ENCODE assay signal across 11 cellular contexts in the genomic region with DNA sequence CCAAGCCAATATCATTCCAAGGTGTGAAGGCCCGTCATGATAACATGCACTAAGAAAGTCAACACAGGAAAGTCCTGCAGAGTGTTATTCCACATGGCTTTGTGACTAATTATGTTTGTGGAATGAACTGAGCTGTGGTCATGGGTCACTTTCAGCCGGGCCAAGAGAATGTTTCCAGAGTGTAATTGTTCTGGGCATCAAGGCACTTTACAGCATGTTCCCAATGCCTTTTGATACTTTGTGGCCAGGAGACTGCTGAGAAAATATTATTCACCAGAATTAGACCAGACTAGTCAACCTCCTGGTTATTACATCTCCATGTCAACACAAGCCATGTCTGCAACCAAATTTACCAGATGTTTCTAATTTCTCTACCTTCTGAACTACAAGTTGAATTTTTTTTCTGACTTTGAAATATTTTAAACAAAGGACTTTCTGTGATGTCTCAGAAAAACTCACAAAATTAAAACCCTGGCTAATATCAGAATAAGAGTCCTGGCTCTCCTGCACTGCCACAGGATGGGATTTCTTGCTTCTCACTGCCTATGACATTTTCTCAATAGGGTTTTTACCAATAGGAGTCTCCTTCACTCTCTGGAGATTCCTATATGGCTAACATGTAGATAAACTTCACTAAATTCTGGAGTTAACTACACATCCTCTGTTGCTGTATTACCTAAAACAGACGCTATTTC.
DNase-seq lines count a peak whose midpoint lies in the region; ATAC-seq, FAIRE-seq and TF ChIP-seq lines count a peak whose summit lies in the region.
"Had no signal": no experiment of that assay in that cellular context is flagged by ENCODE, and none has a peak within 500 bp of the region (broad histone marks: within the 10 kb centered on the region; RNA-seq: fewer than 3 reads in every experiment).

No MANE protein-coding gene starts in this region.

- peak; percentile 99 for DNase-seq in LHCN-M2 (ENCODE audit: low read depth)
- peak; percentile 75 to 79 for DNase-seq in lung microvascular endothelial cell (ENCODE audit: low read depth in 2 of 2)
- DNase-seq in thyroid gland, result peak; percentile 7 to 9
- no peak for DNase-seq in spleen
- no peak for DNase-seq in germinal center (ENCODE audit: low spot score)
- DNase-seq in effector memory CD8-positive, alpha-beta T cell, result no peak
- no peak for DNase-seq in activated T-cell treated with anti-CD3 and anti-CD28 coated beads, Interleukin-2, amount 50 U/mL, for 48 hours
- DNase-seq: small intestine; stimulated activated naive CD8-positive, alpha-beta T cell treated with anti-CD3 and anti-CD28 coated beads, Interleukin-15, Interleukin-2, amounts not matched to agents 100 U/mL and 50 U/mL, for 24 hours had no signal

- TF ChIP-seq POLR2A in thyroid gland (IDR thresholded peaks at IDR 0.05) (no peak), spleen (IDR thresholded peaks at IDR 0.05) (no peak)

- peak; percentile 98 for FAIRE-seq in endometrium (lab: Jason Lieb, UNC)

- no peaks in the 10 kb centered on the region for H3K36me3 ChIP-seq in thyroid gland
- H3K36me3 ChIP-seq in spleen, result no peaks in the 10 kb centered on the region
- H3K36me3 ChIP-seq: adrenal gland had no signal

- H3K4me1 Mint-ChIP-seq in effector memory CD8-positive, alpha-beta T cell (ENCODE audit: low read depth in 2 of 2), result no peaks in the 10 kb centered on the region

- H3K4me1 ChIP-seq in thyroid gland (peaks cover 3 to 7% of the 10 kb centered on the region in 2 donors), spleen (peaks cover 0 to 10% (median 0%) of the 10 kb centered on the region in 6 donors)

- no peak overlapping the region for H3K4me3 Mint-ChIP-seq in effector memory CD8-positive, alpha-beta T cell

- H3K27ac Mint-ChIP-seq in effector memory CD8-positive, alpha-beta T cell, result no peak overlapping the region

- H3K9me3 ChIP-seq in thyroid gland (no peaks in the 10 kb centered on the region), spleen (peaks cover 0 to 10% (median 5%) of the 10 kb centered on the region in 8 donors)
- H3K9me3 ChIP-seq: adrenal gland had no signal

- peaks cover 0 to 4% of the 10 kb centered on the region in 2 donors for H3K9me3 Mint-ChIP-seq in effector memory CD8-positive, alpha-beta T cell

- WGBS in thyroid gland, 2 donors, result 51 to 68% methylated on average over 3 of the region's 3 CpGs
- 44 to 87% (median 53%) methylated on average over 3 of the region's 3 CpGs for WGBS in spleen, 5 donors

- H3K27me3 ChIP-seq in thyroid gland (no peaks in the 10 kb centered on the region), spleen (replicated peaks in 1 of 7) (no peaks in the 10 kb centered on the region)
- H3K27me3 ChIP-seq: adrenal gland had no signal

- no peaks in the 10 kb centered on the region for H3K36me3 Mint-ChIP-seq in effector memory CD8-positive, alpha-beta T cell (ENCODE audit: insufficient read depth)

- no peak for TF ChIP-seq CTCF in thyroid gland (IDR thresholded peaks at IDR 0.05)
- TF ChIP-seq CTCF in spleen (IDR thresholded peaks at IDR 0.05 in 8 of 11, conservative IDR thresholded peaks at IDR 0.05 in 3 of 11), result no peak

- H3K4me3 ChIP-seq in thyroid gland (replicated peaks in 1 of 3) (no peak overlapping the region), spleen (no peak overlapping the region)
- H3K4me3 ChIP-seq: adrenal gland had no signal

- H3K27ac ChIP-seq in thyroid gland (peak overlapping the region in 1 of 3 donors; percentile 31), spleen (no peak overlapping the region)

- no peak for ATAC-seq in effector memory CD8-positive, alpha-beta T cell (replicated peaks)
- ATAC-seq: stimulated activated naive CD8-positive, alpha-beta T cell treated with anti-CD3 and anti-CD28 coated beads, Interleukin-15, Interleukin-2, amounts not matched to agents 100 U/mL and 50 U/mL, for 24 hours had no signal

- H3K27me3 Mint-ChIP-seq in effector memory CD8-positive, alpha-beta T cell, result no peaks in the 10 kb centered on the region

- intact Hi-C loops in thyroid gland (cut with DNase I) (no loop called here), spleen (cut with DNase I; ENCODE audit: low total_unique reads) (no loop called here)

Comparison
In these comparisons a context has a peak if more than half of its experiments do, and no peak if none do; other contexts are left out.
1. DNase-seq: peak in LHCN-M2 (single experiment), lung microvascular endothelial cell (2 of 2) and thyroid gland (2 of 2); none in spleen (single experiment), germinal center (single experiment), effector memory CD8-positive, alpha-beta T cell (0 of 3) and activated T-cell treated with anti-CD3 and anti-CD28 coated beads, Interleukin-2, amount 50 U/mL, for 48 hours (0 of 2).